In the genomic region with DNA sequence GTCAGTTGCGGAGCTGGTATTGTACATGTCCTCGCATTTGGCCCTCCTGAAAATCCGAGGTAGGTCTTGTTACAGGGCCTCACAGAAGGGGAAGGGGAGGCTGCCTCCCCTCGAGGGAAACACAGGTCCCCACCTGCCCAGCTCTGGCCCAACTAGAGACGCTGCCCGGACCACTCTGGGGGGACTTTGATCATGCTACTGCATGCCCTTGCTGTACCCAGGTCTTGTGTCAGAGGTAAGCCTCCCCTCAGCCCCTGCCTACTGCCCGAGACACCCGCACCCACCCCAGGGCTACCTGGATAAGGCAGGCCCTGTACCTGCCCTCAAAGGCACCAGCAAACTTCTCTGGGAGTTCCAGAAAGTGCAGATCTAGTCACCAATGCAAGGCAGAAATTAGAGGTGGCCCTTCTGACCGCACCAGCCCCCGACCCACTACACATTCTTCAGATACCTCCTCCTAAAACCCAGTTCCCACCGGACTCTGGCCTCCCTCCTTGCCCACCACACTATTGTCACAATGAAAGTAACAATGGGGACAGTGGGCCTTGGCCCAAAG, we compare ENCODE assay signal across 8 cellular contexts. TPM values are rescaled to one million over a fixed set of nuclear protein-coding genes. Genes with fewer than 3 reads are reported as not detected.
DNase-seq lines count a peak whose midpoint lies in the region; ATAC-seq and TF ChIP-seq lines count a peak whose summit lies in the region.

No MANE protein-coding gene starts in this region.

- WGBS in right lobe of liver (ENCODE audit: insufficient coverage, low coverage, low lambda C conversion rate, missing lambda C conversion rate), result 69% methylated on average over 6 of the region's 11 CpGs

- CTCF ChIA-PET in activated CD4-positive, alpha-beta T cell treated with anti-CD3 and anti-CD28 coated beads for 36 hours (lab: Charles Lee), result interaction anchor here (0.6 to 5.4 kb wide), 12 partner anchors 11 to 331 kb away, joined by 3 to 83 read pairs (median 3); no protein-coding TSS in a partner anchor

- no peak for ATAC-seq in activated CD4-positive, alpha-beta T cell treated with anti-CD3 and anti-CD28 coated beads for 36 hours
- ATAC-seq in right lobe of liver (no peak), GM18517 (IDR thresholded peaks at IDR 0.05; ENCODE audit: unreplicated experiment) (no peak), omental fat pad (ENCODE audit: low FRiP score) (no peak)

- peak overlapping the region; percentile 89 for H3K4me3 Mint-ChIP-seq in activated CD4-positive, alpha-beta T cell treated with anti-CD3 and anti-CD28 coated beads for 36 hours
- peak overlapping the region; percentile 99 for H3K4me3 Mint-ChIP-seq in activated T-helper 2 cell treated with anti-CD3 and anti-CD28 coated beads, Interferon-gamma antibody, Interleukin-2, Interleukin-4, amounts not matched to agents 10 μg/mL and 5 μg/mL and 100 μg/mL, durations not matched to agents 14 hours and 24 hours and 36 hours (ENCODE audit: low read depth)

- POLR2A ChIA-PET in activated CD4-positive, alpha-beta T cell treated with anti-CD3 and anti-CD28 coated beads for 36 hours (lab: Charles Lee), result interaction anchor here (0.6 to 2.0 kb wide), 2 partner anchors 56 to 96 kb away, joined by 3 to 7 read pairs; a partner anchor contains a TSS

- TF ChIP-seq CTCF in right lobe of liver (IDR thresholded peaks at IDR 0.05), result no peak
- no peak for TF ChIP-seq CTCF in omental fat pad (IDR thresholded peaks at IDR 0.05)

- no peaks in the 10 kb centered on the region for H3K9me3 Mint-ChIP-seq in activated CD4-positive, alpha-beta T cell treated with anti-CD3 and anti-CD28 coated beads for 36 hours (ENCODE audit: low read depth)
- H3K9me3 Mint-ChIP-seq in activated T-helper 2 cell treated with anti-CD3 and anti-CD28 coated beads, Interferon-gamma antibody, Interleukin-2, Interleukin-4, amounts not matched to agents 10 μg/mL and 5 μg/mL and 100 μg/mL, durations not matched to agents 14 hours and 24 hours and 36 hours, result no peaks in the 10 kb centered on the region

- TF ChIP-seq POLR2A in right lobe of liver (IDR thresholded peaks at IDR 0.05), result no peak

- peak overlapping the region; percentile 84 for H3K27ac Mint-ChIP-seq in activated CD4-positive, alpha-beta T cell treated with anti-CD3 and anti-CD28 coated beads for 36 hours
- H3K27ac Mint-ChIP-seq in activated T-helper 2 cell treated with anti-CD3 and anti-CD28 coated beads, Interferon-gamma antibody, Interleukin-2, Interleukin-4, amounts not matched to agents 10 μg/mL and 5 μg/mL and 100 μg/mL, durations not matched to agents 14 hours and 24 hours and 36 hours, result no peak overlapping the region

- no peaks in the 10 kb centered on the region for H3K9me3 ChIP-seq in right lobe of liver
- no peaks in the 10 kb centered on the region for H3K9me3 ChIP-seq in stomach smooth muscle (ENCODE audit: control insufficient read depth in 2 of 2, low read length in 2 of 2)

- H3K36me3 ChIP-seq in right lobe of liver (no peaks in the 10 kb centered on the region), stomach smooth muscle (ENCODE audit: control insufficient read depth in 2 of 2, insufficient read depth in 2 of 2, low read length in 2 of 2) (no peaks in the 10 kb centered on the region)

- peaks cover 0 to 23% (median 8%) of the 10 kb centered on the region in 4 donors for H3K4me1 ChIP-seq in right lobe of liver
- H3K4me1 ChIP-seq in stomach smooth muscle (ENCODE audit: control insufficient read depth, insufficient read depth, low read length), result peaks cover 20% of the 10 kb centered on the region

- no peaks in the 10 kb centered on the region for H3K27me3 Mint-ChIP-seq in activated CD4-positive, alpha-beta T cell treated with anti-CD3 and anti-CD28 coated beads for 36 hours
- no peaks in the 10 kb centered on the region for H3K27me3 Mint-ChIP-seq in activated T-helper 2 cell treated with anti-CD3 and anti-CD28 coated beads, Interferon-gamma antibody, Interleukin-2, Interleukin-4, amounts not matched to agents 10 μg/mL and 5 μg/mL and 100 μg/mL, durations not matched to agents 14 hours and 24 hours and 36 hours (ENCODE audit: low read depth)

- peak overlapping the region; percentile 88 to 99 (median 91) for H3K4me3 ChIP-seq in right lobe of liver
- peak overlapping the region; percentile 81 to 92 for H3K4me3 ChIP-seq in stomach smooth muscle (ENCODE audit: low read length in 2 of 2)

- H3K27ac ChIP-seq in right lobe of liver (peak overlapping the region in 1 of 3 donors; percentile 81), stomach smooth muscle (ENCODE audit: low read length) (peak overlapping the region; percentile 83)

- peaks cover 31% of the 10 kb centered on the region for H3K4me1 Mint-ChIP-seq in activated CD4-positive, alpha-beta T cell treated with anti-CD3 and anti-CD28 coated beads for 36 hours
- H3K4me1 Mint-ChIP-seq in activated T-helper 2 cell treated with anti-CD3 and anti-CD28 coated beads, Interferon-gamma antibody, Interleukin-2, Interleukin-4, amounts not matched to agents 10 μg/mL and 5 μg/mL and 100 μg/mL, durations not matched to agents 14 hours and 24 hours and 36 hours (ENCODE audit: low read depth), result peaks cover 17% of the 10 kb centered on the region

- intact Hi-C loops in activated CD4-positive, alpha-beta T cell treated with anti-CD3 and anti-CD28 coated beads for 36 hours (cut with DNase I, micrococcal nuclease), result loop anchor here (1.0 to 10.0 kb wide), 4 partner anchors 55 to 1548 kb away; a partner anchor contains a TSS
- intact Hi-C loops in activated T-helper 2 cell treated with anti-CD3 and anti-CD28 coated beads, Interferon-gamma antibody, Interleukin-2, Interleukin-4, amounts not matched to agents 10 μg/mL and 5 μg/mL and 100 μg/mL, durations not matched to agents 14 hours and 24 hours and 36 hours (cut with micrococcal nuclease), result loop anchor here (1.0 kb wide), 1 partner anchor 37 kb away; a partner anchor contains a TSS
- intact Hi-C loops in right lobe of liver (cut with DNase I), result loop anchor here (5.0 kb wide), 1 partner anchor 54 kb away; no protein-coding TSS in a partner anchor

- peak overlapping the region; percentile 67 to 89 for H3K9ac ChIP-seq in stomach smooth muscle (ENCODE audit: low read length in 2 of 2)

- no peaks in the 10 kb centered on the region for H3K27me3 ChIP-seq in right lobe of liver
- no peaks in the 10 kb centered on the region for H3K27me3 ChIP-seq in stomach smooth muscle (ENCODE audit: control insufficient read depth in 1 of 2, insufficient read depth in 2 of 2, low read length in 2 of 2)

- DNase-seq in activated CD4-positive, alpha-beta T cell treated with anti-CD3 and anti-CD28 coated beads for 36 hours, result peak; percentile 11
- DNase-seq in activated CD4-positive, alpha-beta T cell treated with anti-CD3 and anti-CD28 coated beads for 4 hours, result no peak
- DNase-seq in activated T-helper 2 cell treated with anti-CD3 and anti-CD28 coated beads, Interferon-gamma antibody, Interleukin-2, Interleukin-4, amounts not matched to agents 10 μg/mL and 5 μg/mL and 100 μg/mL, durations not matched to agents 14 hours and 24 hours and 36 hours (ENCODE audit: low spot score), result no peak
- peak in 1 of 3 donors; percentile 53 for DNase-seq in right lobe of liver
- DNase-seq in omental fat pad (ENCODE audit: low spot score), result no peak
- DNase-seq in stimulated activated CD4-positive, alpha-beta T cell treated with anti-CD3 and anti-CD28 coated beads, Interleukin-4, amount 100 ng/mL, for 1 hour, result no peak

- peaks cover 4% of the 10 kb centered on the region for H3K36me3 Mint-ChIP-seq in activated CD4-positive, alpha-beta T cell treated with anti-CD3 and anti-CD28 coated beads for 36 hours (ENCODE audit: low read depth)
- H3K36me3 Mint-ChIP-seq in activated T-helper 2 cell treated with anti-CD3 and anti-CD28 coated beads, Interferon-gamma antibody, Interleukin-2, Interleukin-4, amounts not matched to agents 10 μg/mL and 5 μg/mL and 100 μg/mL, durations not matched to agents 14 hours and 24 hours and 36 hours (ENCODE audit: low read depth), result peaks cover 4% of the 10 kb centered on the region

RNA-seq across cellular contexts. Expression of a gene that starts 1.0 kb away (rescaled TPM):
- total RNA-seq in activated CD4-positive, alpha-beta T cell treated with anti-CD3 and anti-CD28 coated beads for 36 hours, result 10 to 100 TPM; 44.5 to 51.2 TPM
- total RNA-seq in activated T-helper 2 cell treated with anti-CD3 and anti-CD28 coated beads, Interferon-gamma antibody, Interleukin-2, Interleukin-4, amounts not matched to agents 10 μg/mL and 5 μg/mL and 100 μg/mL, durations not matched to agents 14 hours and 24 hours and 36 hours, result 79.6 and 83.9 TPM in 2 replicates
- 10 to 100 TPM; 48.8 to 85.1 (median 78.9) TPM for total RNA-seq in right lobe of liver
- 10 to 100 TPM; 57.7 to 83.2 (median 78.7) TPM for total RNA-seq in omental fat pad

RNA-seq across cellular contexts. Expression of a gene that starts 36.8 kb away (rescaled TPM):
- 10 to 100 TPM; 27.8 to 40.3 TPM for total RNA-seq in activated CD4-positive, alpha-beta T cell treated with anti-CD3 and anti-CD28 coated beads for 36 hours
- total RNA-seq in activated T-helper 2 cell treated with anti-CD3 and anti-CD28 coated beads, Interferon-gamma antibody, Interleukin-2, Interleukin-4, amounts not matched to agents 10 μg/mL and 5 μg/mL and 100 μg/mL, durations not matched to agents 14 hours and 24 hours and 36 hours, result 44.0 and 46.8 TPM in 2 replicates
- total RNA-seq in right lobe of liver (10 to 100 TPM; 10.1 to 18.1 (median 13.9) TPM), omental fat pad (10 to 100 TPM; 14.8 to 31.2 (median 23.8) TPM)
